In genomic region chr7:66075590-66076458, GRCh38 we compare ENCODE assay signal across 8 cellular contexts. TPM values are rescaled to one million over a fixed set of nuclear protein-coding genes. Genes with fewer than 3 reads are reported as not detected.
DNase-seq lines count a peak whose midpoint lies in the region; ATAC-seq and TF ChIP-seq lines count a peak whose summit lies in the region.

ASL (plus strand) TSS chr7:66075819; CDS start chr7:66076082, 263 bp downstream.

- H3K27me3 Mint-ChIP-seq in GM23338 (ENCODE audit: insufficient read depth, low read depth, poor library complexity) (peaks cover 8% of the 10 kb centered on the region), nephron (ENCODE audit: low read depth) (peaks cover 4% of the 10 kb centered on the region)

- DNase-seq in EH (ENCODE audit: low read depth) = peak; percentile 92
- peak; percentile 97 for DNase-seq in GM23338 (ENCODE audit: low spot score)
- DNase-seq in LNCaP clone FGC (ENCODE audit: low read depth) = peak; percentile 75
- peak; percentile 90 for DNase-seq in RWPE2 (ENCODE audit: low spot score)
- DNase-seq in activated effector memory CD4-positive, alpha-beta T cell treated with Interleukin-2 at 50 U/mL for 16 hours = peak; percentile 83
- DNase-seq in fibroblast of pulmonary artery (ENCODE audit: low read depth) = peak; percentile 88
- peak; percentile 94 for DNase-seq in stimulated activated naive CD8-positive, alpha-beta T cell treated with anti-CD3 and anti-CD28 coated beads, Interleukin-15, Interleukin-2, amounts not matched to agents 100 U/mL and 50 U/mL, for 24 hours

- no peaks in the 10 kb centered on the region for H3F3A ChIP-seq in GM23338 (replicated peaks; ENCODE audit: low read depth)

- no peaks in the 10 kb centered on the region; the same call in 1 of the 2 replicates for H3K4me1 ChIP-seq in GM23338 (ENCODE audit: insufficient read depth)
- H3K4me1 ChIP-seq in RWPE2 (ENCODE audit: insufficient read depth, poor library complexity, severe bottlenecking) = peaks cover 8% of the 10 kb centered on the region

- H3K9me3 Mint-ChIP-seq in GM23338 = no peaks in the 10 kb centered on the region
- H3K9me3 Mint-ChIP-seq in nephron = no peaks in the 10 kb centered on the region

- no peaks in the 10 kb centered on the region for H4K20me1 ChIP-seq in GM23338 (replicated peaks; ENCODE audit: insufficient read depth)

- peaks cover 8% of the 10 kb centered on the region; the same call in 1 of the 2 replicates for H3K79me2 ChIP-seq in GM23338 (replicated peaks; ENCODE audit: insufficient read depth)

- peak within 1 kb of the TSS; percentile 98 for H3K4me2 ChIP-seq in GM23338

- H3K9me2 ChIP-seq in GM23338 (ENCODE audit: insufficient read depth) = no peaks in the 10 kb centered on the region

- no peak within 1 kb of the TSS for H3K27ac ChIP-seq in GM23338 (ENCODE audit: low read depth)
- H3K27ac ChIP-seq in RWPE2 (ENCODE audit: poor library complexity, severe bottlenecking) = peak within 1 kb of the TSS; percentile 31

- TF ChIP-seq CTCF in GM23338 (conservative IDR thresholded peaks at IDR 0.05; ENCODE audit: low read depth in 2 of 2) (no peak), LNCaP clone FGC (IDR thresholded peaks at IDR 0.05; ENCODE audit: control insufficient read depth, extremely low read depth, insufficient read depth) (no peak), RWPE2 (IDR thresholded peaks at IDR 0.05; ENCODE audit: poor library complexity, severe bottlenecking) (no peak), fibroblast of pulmonary artery (IDR thresholded peaks at IDR 0.05; ENCODE audit: low read length, missing control alignments) (no peak), nephron (IDR thresholded peaks at IDR 0.05; ENCODE audit: unreplicated experiment in 3 of 3) (no peak)

- H3K4me3 ChIP-seq in GM23338 = peak within 1 kb of the TSS; percentile 94
- peak within 1 kb of the TSS; percentile 92 for H3K4me3 ChIP-seq in LNCaP clone FGC (ENCODE audit: low read depth, low read length)
- peak within 1 kb of the TSS; percentile 65 for H3K4me3 ChIP-seq in RWPE2 (ENCODE audit: severe bottlenecking)
- peak within 1 kb of the TSS; percentile 73 for H3K4me3 ChIP-seq in fibroblast of pulmonary artery (replicated peaks; ENCODE audit: low read depth, low read length)

- H3K4me3 Mint-ChIP-seq in GM23338 = peak within 1 kb of the TSS; percentile 82
- peak within 1 kb of the TSS; percentile 89 to 93 (median 91) for H3K4me3 Mint-ChIP-seq in nephron

- H3K4me1 Mint-ChIP-seq in GM23338 (peaks cover 4% of the 10 kb centered on the region; the same call in 2 of the 3 replicates), nephron (peaks cover 9% of the 10 kb centered on the region)

- peak within 1 kb of the TSS; percentile 91; the same call in 1 of the 2 replicates for H2AFZ ChIP-seq in GM23338

- H3K27me3 ChIP-seq in GM23338 (ENCODE audit: insufficient read depth) (no peaks in the 10 kb centered on the region), RWPE2 (ENCODE audit: insufficient read depth, poor library complexity, severe bottlenecking) (no peaks in the 10 kb centered on the region)

- peak; percentile 97 for ATAC-seq in GM23338
- peak; percentile 98 for ATAC-seq in RWPE2 (ENCODE audit: low read depth)
- peak; percentile 98 for ATAC-seq in stimulated activated naive CD8-positive, alpha-beta T cell treated with anti-CD3 and anti-CD28 coated beads, Interleukin-15, Interleukin-2, amounts not matched to agents 100 U/mL and 50 U/mL, for 24 hours

- no peaks in the 10 kb centered on the region for H3K36me3 Mint-ChIP-seq in GM23338 (ENCODE audit: low read depth)
- H3K36me3 Mint-ChIP-seq in nephron (ENCODE audit: low read depth) = no peaks in the 10 kb centered on the region

- H3K27ac Mint-ChIP-seq in GM23338 (peak within 1 kb of the TSS; percentile 75), nephron (peak within 1 kb of the TSS in 1 of 3 experiments; percentile 80)

- no peaks in the 10 kb centered on the region for H3K9me3 ChIP-seq in RWPE2 (ENCODE audit: severe bottlenecking)

- H3K36me3 ChIP-seq in GM23338 (ENCODE audit: insufficient read depth) = no peaks in the 10 kb centered on the region
- peaks cover 14% of the 10 kb centered on the region for H3K36me3 ChIP-seq in RWPE2 (ENCODE audit: low read depth)

TF ChIP-seq in GM23338, 12 proteins besides CTCF, POLR2A, EP300 and RAD21:
- TF ChIP-seq REST (IDR thresholded peaks at IDR 0.05; ENCODE audit: unreplicated experiment) (no peak), EZH2 (IDR thresholded peaks at IDR 0.05; ENCODE audit: low read depth, unreplicated experiment) (no peak), CREB1 (CRISPR knock-in tag; IDR thresholded peaks at IDR 0.05; ENCODE audit: low read depth) (peak; percentile 80), JUNB (IDR thresholded peaks at IDR 0.05; ENCODE audit: unreplicated experiment) (no peak), EZH2phosphoT487 (IDR thresholded peaks at IDR 0.05; ENCODE audit: unreplicated experiment) (no peak), STAT1 (IDR thresholded peaks at IDR 0.05; ENCODE audit: unreplicated experiment) (no peak), POLR2AphosphoS5 (IDR thresholded peaks at IDR 0.05; ENCODE audit: low read depth) (peak; percentile 98), ZNF114 (CRISPR knock-in tag; IDR thresholded peaks at IDR 0.05) (no peak)

RNA-seq across cellular contexts. Expression of gene ASL, which starts in this region (rescaled TPM):
- total RNA-seq in GM23338 (2014; rRNA removed; shearing (Covaris generic)) = 36.9 and 40.0 TPM in 2 replicates
- 13.0 and 14.9 TPM in 2 replicates for polyA plus RNA-seq in GM23338 (2016; fragmentation: Nextera tagmentation; extraction: Ambion mirVana)
